In the genomic region with DNA sequence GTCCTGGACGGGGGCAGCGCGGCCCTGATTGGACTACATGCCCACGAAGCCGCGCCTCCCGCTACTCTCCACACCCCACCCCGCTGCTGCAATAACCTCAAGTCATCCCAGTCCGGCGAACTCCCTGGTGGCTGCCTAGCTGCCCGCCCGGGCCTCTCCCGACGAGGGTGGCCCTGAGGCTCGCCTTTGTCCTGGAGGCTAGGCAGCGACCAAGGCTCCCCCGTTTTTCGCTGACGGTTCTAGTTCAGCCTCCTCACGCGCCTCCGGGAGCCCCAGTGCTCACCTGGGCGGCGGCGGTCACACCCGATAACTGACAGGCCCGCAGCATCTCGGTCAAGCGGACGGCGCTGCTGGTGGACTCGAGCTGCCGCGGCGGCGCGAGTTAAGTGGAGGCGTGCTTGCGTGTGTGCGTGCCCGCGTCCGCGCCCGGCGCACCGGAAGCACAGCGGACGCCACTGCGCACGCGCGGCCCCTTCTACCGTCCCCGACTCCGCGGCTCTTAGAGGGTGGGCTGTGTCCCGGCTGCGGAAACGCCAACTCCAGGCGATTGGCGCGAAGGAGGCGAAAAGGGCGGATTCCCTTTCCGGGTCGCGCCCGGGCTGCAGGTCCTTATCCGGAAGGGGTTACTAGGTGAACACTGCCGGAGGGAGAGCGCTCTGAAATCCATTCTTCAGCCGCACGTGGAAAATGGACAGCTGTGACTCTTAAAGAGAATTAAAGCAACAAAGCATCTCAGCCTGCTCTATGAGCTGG, we compare ENCODE assay signal across 8 cellular contexts. TPM values are rescaled to one million over a fixed set of nuclear protein-coding genes. Genes with fewer than 3 reads are reported as not detected.
DNase-seq lines count a peak whose midpoint lies in the region; ATAC-seq, FAIRE-seq and TF ChIP-seq lines count a peak whose summit lies in the region.

TSS of gene IMMT (minus strand) at position 408 of the 753 bp plus-strand sequence. CDS start at position 328, 80 bp downstream.

- H4K20me1 ChIP-seq in BLaER1: peaks cover 46% of the 10 kb centered on the region
- H4K20me1 ChIP-seq in HepG2 (ENCODE audit: insufficient read depth, low read length): peaks cover 20% of the 10 kb centered on the region

- H3K27ac Mint-ChIP-seq in dendritic cell treated with granulocyte-macrophage colony-stimulating factor and Interleukin-4, amounts not matched to agents 40 ng/mL and 50 ng/mL, for 4 days: peak within 1 kb of the TSS; percentile 100

- H3K4me1 Mint-ChIP-seq in dendritic cell treated with granulocyte-macrophage colony-stimulating factor and Interleukin-4, amounts not matched to agents 40 ng/mL and 50 ng/mL, for 4 days (ENCODE audit: low read depth): peaks cover 43% of the 10 kb centered on the region

- TF ChIP-seq POLR2A in HepG2 (IDR thresholded peaks at IDR 0.05; ENCODE audit: insufficient read depth in 1 of 2, low read depth in 2 of 2, low read length in 2 of 2): peak; percentile 92 to 95

- ATAC-seq in GM19328 (IDR thresholded peaks at IDR 0.05; ENCODE audit: unreplicated experiment) (peak; percentile 77), HG03520 (IDR thresholded peaks at IDR 0.05; ENCODE audit: unreplicated experiment) (peak; percentile 81), HepG2 (peak; percentile 95)

- H3K36me3 Mint-ChIP-seq in dendritic cell treated with granulocyte-macrophage colony-stimulating factor and Interleukin-4, amounts not matched to agents 40 ng/mL and 50 ng/mL, for 4 days (ENCODE audit: low read depth): peaks cover 49% of the 10 kb centered on the region

- no TSS peak for BruUV-seq in HepG2 (replicated peaks; lab: Mats Ljungman, UMichigan)

- peak; percentile 96 for DNase-seq in NCI-H69 (lab: John Stamatoyannopoulos, UW)
- DNase-seq in activated CD4-positive, alpha-beta T cell treated with anti-CD3 and anti-CD28 coated beads, Interleukin-2, amount 50 U/mL, for 24 hours (ENCODE audit: low read depth in 1 of 2, low spot score in 1 of 2): peak; percentile 81 to 96
- DNase-seq in HepG2 (ENCODE audit: low spot score): peak; percentile 97
- DNase-seq in stimulated activated CD4-positive, alpha-beta T cell treated with anti-CD3 and anti-CD28 coated beads, Interleukin-4, amount 100 ng/mL, for 1 hour: peak; percentile 97

- CTCF ChIA-PET in HepG2 (lab: Yijun Ruan, JAX; ENCODE audit: low intra/inter-chr PET ratio, low total read pairs): no interaction called here

- H3K4me3 ChIP-seq in BLaER1 (peak within 1 kb of the TSS; percentile 91), HepG2 (replicated peaks in 1 of 3; ENCODE audit: insufficient read depth in 1 of 3, low read depth in 2 of 3, low read length in 3 of 3) (peak within 1 kb of the TSS; percentile 81 to 96 (median 91))

- H3K27me3 ChIP-seq in BLaER1: no peaks in the 10 kb centered on the region
- no peaks in the 10 kb centered on the region; a peak in 1 of 5 replicates for H3K27me3 ChIP-seq in HepG2 (ENCODE audit: control insufficient read depth in 1 of 2, insufficient read depth in 2 of 2, low read length in 2 of 2)

- H3K4me2 ChIP-seq in BLaER1 (peak within 1 kb of the TSS; percentile 94), HepG2 (ENCODE audit: low read depth, low read length) (peak within 1 kb of the TSS; percentile 98)

- H3K9me3 ChIP-seq in BLaER1 (no peaks in the 10 kb centered on the region), HepG2 (ENCODE audit: low read length) (no peaks in the 10 kb centered on the region)

- peak within 1 kb of the TSS; percentile 38 for H2AFZ ChIP-seq in HepG2 (ENCODE audit: low read length)

- peaks cover 32% of the 10 kb centered on the region for H3K36me3 ChIP-seq in BLaER1
- H3K36me3 ChIP-seq in HepG2 (replicated peaks in 1 of 2; ENCODE audit: control insufficient read depth in 1 of 2, insufficient read depth in 2 of 2, low read length in 2 of 2): peaks cover 0 to 6% of the 10 kb centered on the region in 2 experiments; a peak in 4 of 5 replicates

- 0 out of 4 replicates have a peak, but pooled peaks of 1 of the 2 experiments have one; percentile 63 for TF ChIP-seq EP300 in HepG2 (IDR thresholded peaks at IDR 0.05; ENCODE audit: low read depth in 2 of 2, low read length in 2 of 2)
- no peak; the same call in 1 of the 2 replicates for TF ChIP-seq EP300 in HepG2 (CRISPR knock-in tag; IDR thresholded peaks at IDR 0.05; ENCODE audit: borderline replicate concordance)

- POLR2A ChIA-PET in HepG2 (lab: Yijun Ruan, JAX): interaction anchor here (0.9 to 4.0 kb wide), 12 partner anchors 9 to 248 kb away, joined by 4 to 21 read pairs (median 5); partner anchors contain the start of genes KDM3A, POLR1A and PTCD3

- H3K79me2 ChIP-seq in HepG2 (ENCODE audit: insufficient read depth, low read length): peaks cover 60% of the 10 kb centered on the region

- FAIRE-seq in HepG2 (lab: Jason Lieb, UNC): peak; percentile 72

- H3K27ac ChIP-seq in BLaER1 (peak within 1 kb of the TSS; percentile 99), HepG2 (ENCODE audit: extremely low read length, insufficient read depth, low read length) (peak within 1 kb of the TSS; percentile 95)

- 1% methylated on average over 54 of the region's 74 CpGs for WGBS in HepG2 (ENCODE audit: low lambda C conversion rate)

- H3K9ac ChIP-seq in BLaER1 (peak within 1 kb of the TSS; percentile 98), HepG2 (ENCODE audit: insufficient read depth, low read depth, low read length) (peak within 1 kb of the TSS; percentile 95)

- no peaks in the 10 kb centered on the region for H3K9me3 Mint-ChIP-seq in dendritic cell treated with granulocyte-macrophage colony-stimulating factor and Interleukin-4, amounts not matched to agents 40 ng/mL and 50 ng/mL, for 4 days

- H3K4me3 Mint-ChIP-seq in dendritic cell treated with granulocyte-macrophage colony-stimulating factor and Interleukin-4, amounts not matched to agents 40 ng/mL and 50 ng/mL, for 4 days: peak within 1 kb of the TSS; percentile 98

- peak; percentile 67 for TF ChIP-seq RAD21 in HepG2 (CRISPR knock-in tag; IDR thresholded peaks at IDR 0.05)

- intact Hi-C loops in dendritic cell treated with granulocyte-macrophage colony-stimulating factor and Interleukin-4, amounts not matched to agents 40 ng/mL and 50 ng/mL, for 4 days (cut with micrococcal nuclease): loop anchor here (5.0 kb wide), 1 partner anchor 247 kb away; the partner anchor contains the start of gene KDM3A
- intact Hi-C loops in HepG2 (cut with micrococcal nuclease; ENCODE audit: unreplicated experiment): loop anchor here (1.0 to 5.0 kb wide), 3 partner anchors 16 to 245 kb away; partner anchors contain the start of genes POLR1A and PTCD3

- peaks cover 51% of the 10 kb centered on the region for H3K4me1 ChIP-seq in BLaER1
- peaks cover 53% of the 10 kb centered on the region for H3K4me1 ChIP-seq in HepG2 (ENCODE audit: insufficient read depth, low read length)

- no peak; the same call in 1 of the 2 replicates for TF ChIP-seq CTCF in HepG2 (CRISPR knock-in tag; IDR thresholded peaks at IDR 0.05)

- H3K27me3 Mint-ChIP-seq in dendritic cell treated with granulocyte-macrophage colony-stimulating factor and Interleukin-4, amounts not matched to agents 40 ng/mL and 50 ng/mL, for 4 days: no peaks in the 10 kb centered on the region

- in situ Hi-C loops in HepG2 (cut with HindIII; ENCODE audit: extremely low pct_ligation_motif_present, low pct_unique_long_range_greater_than_20kb): no loop called here

TF ChIP-seq in HepG2, 621 proteins besides CTCF, POLR2A, EP300 and RAD21 (continues in another document):
- TF ChIP-seq ZNF557 (CRISPR knock-in tag; IDR thresholded peaks at IDR 0.05): no peak; the same call in 1 of the 2 replicates
- 0 out of 2 replicates have a peak, but pooled peaks have one; percentile 83 for TF ChIP-seq ETS1 (CRISPR knock-in tag; IDR thresholded peaks at IDR 0.05)
- no peak; the same call in 1 of the 2 replicates for TF ChIP-seq ZNF337 (CRISPR knock-in tag; IDR thresholded peaks at IDR 0.05; ENCODE audit: borderline replicate concordance, low read depth)

RNA-seq across cellular contexts. Expression of gene IMMT, which starts in this region (rescaled TPM):
- total RNA-seq in HepG2 (2016; rRNA removed; fragmentation: Illumina TruSeq; extraction: Trizol): 119 and 174 TPM in 2 replicates
- total RNA-seq in HepG2 (2016; cell fraction: cytosol; rRNA removed; fragmentation: Illumina TruSeq; extraction: Trizol; ENCODE audit: low read depth): 15.3 and 18.4 TPM in 2 replicates
- 120 and 173 TPM in 2 replicates for total RNA-seq in HepG2 (2016; cell fraction: insoluble cytoplasmic fraction; rRNA removed; fragmentation: Illumina TruSeq; extraction: Trizol)
- total RNA-seq in HepG2 (2016; cell fraction: membrane; rRNA removed; fragmentation: Illumina TruSeq; extraction: Trizol): 33.8 and 38.5 TPM in 2 replicates
- total RNA-seq in HepG2 (2016; cell fraction: nucleus; rRNA removed; fragmentation: Illumina TruSeq; extraction: Trizol): 77.7 and 86.2 TPM in 2 replicates
- 52.3 and 63.5 TPM in 2 replicates for polyA plus RNA-seq in HepG2 (2011; rRNA removed)
- polyA plus RNA-seq in HepG2 (2011; cell fraction: cytosol; rRNA removed): 44.9 and 51.8 TPM in 2 replicates
- polyA plus RNA-seq in HepG2 (2011; cell fraction: nucleus; rRNA removed): 33.6 and 36.1 TPM in 2 replicates
- 82.6 and 99.8 TPM in 2 replicates for polyA plus RNA-seq in HepG2 (2012)
- 12.7 and 14.4 TPM in 2 replicates for polyA plus RNA-seq in HepG2 (2016; cell fraction: cytosol; fragmentation: Illumina TruSeq; extraction: Trizol; ENCODE audit: low read depth)
- 192 and 195 TPM in 2 replicates for polyA plus RNA-seq in HepG2 (2016; cell fraction: insoluble cytoplasmic fraction; fragmentation: Illumina TruSeq; extraction: Trizol; ENCODE audit: low read depth)
- polyA plus RNA-seq in HepG2 (2016; cell fraction: membrane; fragmentation: Illumina TruSeq; extraction: Trizol; ENCODE audit: low read depth): 23.3 and 29.6 TPM in 2 replicates
- polyA plus RNA-seq in HepG2 (2016; cell fraction: nucleus; fragmentation: Illumina TruSeq; extraction: Trizol; ENCODE audit: insufficient read depth, low read depth): 110 TPM in 2 replicates
- 58.1 and 76.7 TPM in 2 replicates for polyA minus RNA-seq in HepG2 (2011; rRNA and poly(A)+ RNA removed; ENCODE audit: low replicate concordance)
- polyA minus RNA-seq in HepG2 (2011; cell fraction: cytosol; rRNA and poly(A)+ RNA removed): 66.1 and 82.3 TPM in 2 replicates
- polyA minus RNA-seq in HepG2 (2011; cell fraction: nucleus; rRNA and poly(A)+ RNA removed): 88.0 and 90.4 TPM in 2 replicates

Comparison
In these comparisons a context has a peak if more than half of its experiments do, and no peak if none do; other contexts are left out.
1. Peak in every context shown above with its lines: DNase-seq, ATAC-seq, H3K4me3 ChIP-seq and H3K27ac ChIP-seq.